ENCODE assay signal across 12 cellular contexts in the genomic region with DNA sequence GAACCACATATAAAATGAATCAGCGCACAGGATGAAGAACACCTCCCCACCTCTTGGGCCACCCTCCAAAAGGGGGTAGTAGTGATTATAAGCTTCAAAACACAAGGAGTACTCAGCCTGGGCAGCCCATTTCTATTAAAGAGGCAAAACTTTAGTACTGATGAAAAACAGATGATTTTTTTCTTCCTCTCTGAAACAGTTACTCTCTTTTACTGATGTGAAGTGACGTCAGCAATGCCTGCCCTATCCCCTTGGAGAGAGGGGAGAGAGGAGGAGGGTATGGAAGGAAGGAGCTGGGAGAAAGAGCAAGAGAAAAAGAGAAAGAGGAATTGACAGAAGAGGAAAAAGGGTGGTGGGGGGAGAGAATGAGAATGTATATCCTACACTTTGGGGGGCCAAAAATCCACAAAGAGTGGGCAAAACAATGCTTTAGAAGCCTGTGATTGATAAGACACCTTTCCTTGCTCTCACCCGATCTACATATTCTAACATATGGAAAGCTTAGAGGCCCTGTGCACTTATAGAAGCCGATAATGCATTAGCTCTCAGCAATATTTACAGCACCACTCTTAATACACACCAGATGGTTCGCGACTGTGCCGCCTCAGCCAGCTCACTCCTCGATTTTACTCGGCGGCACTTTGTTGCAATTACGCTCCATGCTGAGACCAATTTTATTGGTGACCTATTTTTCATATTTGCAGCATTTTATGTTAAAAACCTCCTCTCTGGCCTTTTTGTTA. TPM values are rescaled to one million over a fixed set of nuclear protein-coding genes. Genes with fewer than 3 reads are reported as not detected.
DNase-seq lines count a peak whose midpoint lies in the region; ATAC-seq and TF ChIP-seq lines count a peak whose summit lies in the region.
"Had no signal": no experiment of that assay in that cellular context is flagged by ENCODE, and none has a peak within 500 bp of the region (broad histone marks: within the 10 kb centered on the region; RNA-seq: fewer than 3 reads in every experiment).

No MANE protein-coding gene starts in this region.

- ATAC-seq in GM21381 (IDR thresholded peaks at IDR 0.05; ENCODE audit: unreplicated experiment) (no peak), HG03108 (IDR thresholded peaks at IDR 0.05; ENCODE audit: unreplicated experiment) (no peak), GM18498 (IDR thresholded peaks at IDR 0.05; ENCODE audit: unreplicated experiment) (no peak)

- peaks cover 33% of the 10 kb centered on the region for H3K4me1 Mint-ChIP-seq in neural progenitor cell

- H2AFZ ChIP-seq in neural progenitor cell (replicated peaks) = no peak overlapping the region

- H3K4me3 ChIP-seq in dorsolateral prefrontal cortex (peak overlapping the region in 34 of 59 donors; percentile 2 to 62 (median 26)), neural progenitor cell (no peak overlapping the region)
- H3K4me3 ChIP-seq: uterus had no signal

- no peaks in the 10 kb centered on the region for H3K79me2 ChIP-seq in neural progenitor cell (ENCODE audit: low read depth)

- TF ChIP-seq CTCF in dorsolateral prefrontal cortex (IDR thresholded peaks at IDR 0.05 in 54 of 56, conservative IDR thresholded peaks at IDR 0.05 in 2 of 56; ENCODE audit: low read depth in 1 of 56, partially characterized antibody in 56 of 56) = no peak
- TF ChIP-seq CTCF in neural progenitor cell (IDR thresholded peaks at IDR 0.05) = no peak

- H3K4me2 ChIP-seq in neural progenitor cell = peak overlapping the region; percentile 48

- intact Hi-C loops in dorsolateral prefrontal cortex (cut with DNase I) = loop anchor here in 1 of 2 donors (10.0 kb wide), 1 partner anchor 303 kb away; no protein-coding TSS in a partner anchor

- peaks cover 86% of the 10 kb centered on the region for H4K20me1 ChIP-seq in neural progenitor cell (ENCODE audit: low read depth)

- H3K9me3 ChIP-seq in neural progenitor cell (ENCODE audit: low read depth) = no peaks in the 10 kb centered on the region
- H3K9me3 ChIP-seq: uterus had no signal

- no peaks in the 10 kb centered on the region for H3K36me3 ChIP-seq in neural progenitor cell
- H3K36me3 ChIP-seq: uterus had no signal

- H3K36me3 Mint-ChIP-seq in neural progenitor cell = no peaks in the 10 kb centered on the region

- H3K4me3 Mint-ChIP-seq in neural progenitor cell = no peak overlapping the region
- H3K4me3 Mint-ChIP-seq: central memory CD8-positive, alpha-beta T cell had no signal

- H3K9ac ChIP-seq in neural progenitor cell = no peak overlapping the region

- DNase-seq in EH (ENCODE audit: low read depth) = peak; percentile 29
- peak; percentile 74 for DNase-seq in NCI-H1694 treated with DMSO at 0.1 percent for 48 hours (lab: John Stamatoyannopoulos, UW)
- DNase-seq in dorsolateral prefrontal cortex = no peak
- DNase-seq in neural progenitor cell (ENCODE audit: low spot score) = peak; percentile 17
- DNase-seq in effector CD8-positive, alpha-beta T cell (lab: John Stamatoyannopoulos, UW) = no peak
- DNase-seq: Calu3, NCI-H1092 treated with DMSO at 0.1 percent for 48 hours, uterus had no signal

- peaks cover 32% of the 10 kb centered on the region for H3K27me3 Mint-ChIP-seq in neural progenitor cell (ENCODE audit: insufficient read depth, low read depth)
- H3K27me3 Mint-ChIP-seq: central memory CD8-positive, alpha-beta T cell had no signal

- H3K27ac Mint-ChIP-seq in neural progenitor cell = peak overlapping the region; percentile 18

- H3F3A ChIP-seq in neural progenitor cell (ENCODE audit: low read depth) = peaks cover 54% of the 10 kb centered on the region

- no peaks in the 10 kb centered on the region for H3K9me3 Mint-ChIP-seq in neural progenitor cell
- H3K9me3 Mint-ChIP-seq: central memory CD8-positive, alpha-beta T cell had no signal

- peaks cover 0 to 42% (median 4%) of the 10 kb centered on the region in 45 donors for H3K27me3 ChIP-seq in dorsolateral prefrontal cortex
- peaks cover 100% of the 10 kb centered on the region for H3K27me3 ChIP-seq in neural progenitor cell

- peaks cover 47% of the 10 kb centered on the region for H3K4me1 ChIP-seq in neural progenitor cell
- H3K4me1 ChIP-seq: uterus had no signal

- H3K27ac ChIP-seq in dorsolateral prefrontal cortex (peak overlapping the region in 44 of 59 donors; percentile 10 to 95 (median 60)), neural progenitor cell (no peak overlapping the region)
- H3K27ac ChIP-seq: uterus had no signal

RNA-seq across cellular contexts. Expression of gene NR2F1, which starts 18.6 kb away (rescaled TPM):
- total RNA-seq in dorsolateral prefrontal cortex = 100 to 1,000 TPM in 56 of 120 experiments, 10 to 100 TPM in 64; 46.1 to 145 (median 98.5) TPM
- total RNA-seq in neural progenitor cell (ENCODE audit: low replicate concordance) = 9.1 and 21.1 TPM in 2 replicates

RNA-seq across cellular contexts. Expression of gene NR2F1-AS1, which starts 20.6 kb away (rescaled TPM):
- total RNA-seq in dorsolateral prefrontal cortex = 100 to 1,000 TPM in 43 of 120 experiments, 10 to 100 TPM in 77; 42.2 to 125 (median 96.4) TPM
- total RNA-seq in neural progenitor cell (ENCODE audit: low replicate concordance) = 8.3 and 9.3 TPM in 2 replicates

Comparison
In these comparisons a context has a peak if more than half of its experiments do, and no peak if none do; other contexts are left out.
1. DNase-seq: peak in EH (single experiment), NCI-H1694 treated with DMSO at 0.1 percent for 48 hours (single experiment) and neural progenitor cell (single experiment); none in dorsolateral prefrontal cortex (0 of 10) and effector CD8-positive, alpha-beta T cell (single experiment).